1 cellular context compared by ENCODE assay signal in the genomic region with DNA sequence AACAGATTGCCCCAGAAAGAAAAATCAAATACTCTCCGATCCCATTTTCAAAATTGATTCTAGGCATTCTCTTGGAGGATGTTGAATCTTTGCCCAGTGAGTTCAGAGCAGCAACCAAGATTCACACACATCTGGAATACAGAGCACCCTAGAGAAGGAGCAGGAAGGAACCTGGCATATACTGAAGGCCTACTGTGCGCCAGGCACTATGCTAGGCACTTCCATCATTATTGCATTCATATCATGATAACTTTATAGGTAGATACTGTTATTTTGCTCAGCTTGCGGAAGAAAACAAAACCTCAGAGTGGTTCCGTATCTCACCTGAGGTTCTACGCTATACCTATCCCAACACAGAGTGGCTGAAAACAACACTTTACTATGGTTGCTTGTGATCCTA.
A peak's percentile ranks its signal among the peaks of the same experiment; 100 is the strongest.
TF ChIP-seq lines count a peak whose summit lies in the region.

No MANE protein-coding gene starts in this region.

TF ChIP-seq in HepG2, 621 proteins besides CTCF, POLR2A, EP300 and RAD21 (continued from another document):
- peak; percentile 68; the same call in 1 of the 2 replicates for TF ChIP-seq ZKSCAN1 (IDR thresholded peaks at IDR 0.05; ENCODE audit: low read length)
